24 cellular contexts compared by ENCODE assay signal in the genomic region with DNA sequence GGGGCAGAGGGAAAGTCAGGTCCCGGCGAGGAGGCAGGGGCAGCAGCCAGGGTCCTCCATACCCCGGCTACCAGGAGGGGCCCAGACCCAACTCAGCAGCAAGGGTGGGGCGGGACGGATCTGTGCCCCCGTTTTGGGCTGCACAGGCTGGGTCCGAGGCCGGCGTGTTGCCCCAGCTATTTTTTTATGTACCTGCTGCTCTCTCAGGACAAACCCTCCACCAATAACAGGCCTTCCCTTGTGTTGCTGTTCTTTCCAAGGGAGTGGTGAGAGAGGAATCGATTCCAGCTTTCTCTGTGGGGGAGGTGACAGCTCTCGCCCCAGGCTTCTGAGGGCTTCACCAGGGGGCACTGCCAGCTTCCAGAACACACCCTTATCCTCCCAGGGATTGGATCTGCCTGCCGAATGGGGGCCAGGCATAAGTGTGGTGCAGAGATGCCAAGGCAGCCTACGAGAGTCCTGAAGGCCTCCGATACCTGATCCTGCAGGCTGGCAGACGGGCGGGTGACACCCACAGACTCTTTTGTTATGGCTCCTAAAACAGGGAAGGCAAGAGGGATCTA. TPM values are rescaled to one million over a fixed set of nuclear protein-coding genes. Genes with fewer than 3 reads are reported as not detected.
DNase-seq lines count a peak whose midpoint lies in the region; TF ChIP-seq lines count a peak whose summit lies in the region.
"Had no signal": no experiment of that assay in that cellular context is flagged by ENCODE, and none has a peak within 500 bp of the region (broad histone marks: within the 10 kb centered on the region; RNA-seq: fewer than 3 reads in every experiment).

No MANE protein-coding gene starts in this region.

- H3K27me3 ChIP-seq in Caco-2 (replicated peaks; ENCODE audit: control insufficient read depth, insufficient read depth, low read length), result no peaks in the 10 kb centered on the region
- H3K27me3 ChIP-seq in esophagus squamous epithelium, result peaks cover 0 to 11% (median 0%) of the 10 kb centered on the region in 4 donors

- H3K4me1 Mint-ChIP-seq in Caco-2 (ENCODE audit: low read depth, unreplicated experiment), result peaks cover 14% of the 10 kb centered on the region
- H3K4me1 Mint-ChIP-seq in progenitor cell of endocrine pancreas (ENCODE audit: low read depth), result peaks cover 24% of the 10 kb centered on the region

- TF ChIP-seq CTCF in Caco-2 (IDR thresholded peaks at IDR 0.05; ENCODE audit: insufficient read depth in 1 of 2, low read depth in 1 of 2, low read length in 1 of 2, severe bottlenecking in 1 of 2, unreplicated experiment in 1 of 2) (no peak), esophagus squamous epithelium (IDR thresholded peaks at IDR 0.05) (no peak), progenitor cell of endocrine pancreas (IDR thresholded peaks at IDR 0.05; ENCODE audit: unreplicated experiment) (no peak)

- DNase-seq in Caco-2, result no peak
- peak; percentile 6 for DNase-seq in NCI-H69 (lab: John Stamatoyannopoulos, UW)
- DNase-seq in esophagus squamous epithelium (lab: John Stamatoyannopoulos, UW), result no peak
- no peak for DNase-seq in progenitor cell of endocrine pancreas (ENCODE audit: low spot score, unreplicated experiment)
- no peak for DNase-seq in posterior vena cava (ENCODE audit: low spot score)
- no peak for DNase-seq in CD1c-positive myeloid dendritic cell (ENCODE audit: extremely low spot score)
- DNase-seq in GDM1 (lab: John Stamatoyannopoulos, UW), result no peak
- no peak for DNase-seq in activated T-cell treated with anti-CD3 and anti-CD28 coated beads, Interleukin-2, amount 50 U/mL, for 48 hours
- DNase-seq: activated CD4-positive, alpha-beta memory T cell treated with anti-CD3 and anti-CD28 coated beads for 36 hours; activated naive CD4-positive, alpha-beta T cell treated with Interleukin-2 at 50 U/mL for 16 hours; amniotic stem cell; CD4-positive, alpha-beta memory T cell; DMS79; effector memory CD8-positive, alpha-beta T cell; heart left ventricle; left ventricle myocardium superior; NCI-H1092 treated with DMSO at 0.1 percent for 48 hours; NCI-H2029; NCI-H510A; right cardiac atrium; SK-N-SH; stimulated activated CD4-positive, alpha-beta T cell treated with anti-CD3 and anti-CD28 coated beads, Interleukin-15, amount 100 ng/mL, for 24 hours had no signal

- WGBS in esophagus squamous epithelium, 2 donors, result 60 to 69% methylated on average over 1 to 3 of the region's 16 CpGs

- no peak for TF ChIP-seq POLR2A in esophagus squamous epithelium (IDR thresholded peaks at IDR 0.05)

- H3K27me3 Mint-ChIP-seq in Caco-2 (ENCODE audit: insufficient read depth, unreplicated experiment), result no peaks in the 10 kb centered on the region
- H3K27me3 Mint-ChIP-seq in progenitor cell of endocrine pancreas, result no peaks in the 10 kb centered on the region

- no peak overlapping the region for H3K4me3 Mint-ChIP-seq in Caco-2 (ENCODE audit: unreplicated experiment)
- no peak overlapping the region for H3K4me3 Mint-ChIP-seq in progenitor cell of endocrine pancreas (ENCODE audit: low read depth)
- H3K4me3 Mint-ChIP-seq: activated CD4-positive, alpha-beta memory T cell treated with anti-CD3 and anti-CD28 coated beads for 36 hours; CD4-positive, alpha-beta memory T cell; effector memory CD8-positive, alpha-beta T cell; T-helper 2 cell treated with Interferon-gamma antibody and Interleukin-4, amounts not matched to agents 5 μg/mL and 100 μg/mL, for 36 hours; WTC11 had no signal

- H3K9me3 Mint-ChIP-seq in Caco-2 (ENCODE audit: unreplicated experiment) (no peaks in the 10 kb centered on the region), progenitor cell of endocrine pancreas (ENCODE audit: low read depth) (no peaks in the 10 kb centered on the region)
- H3K9me3 Mint-ChIP-seq: activated CD4-positive, alpha-beta memory T cell treated with anti-CD3 and anti-CD28 coated beads for 36 hours; effector memory CD8-positive, alpha-beta T cell; T-helper 2 cell treated with Interferon-gamma antibody and Interleukin-4, amounts not matched to agents 5 μg/mL and 100 μg/mL, for 36 hours; WTC11 had no signal

- BruUV-seq in Caco-2 (replicated peaks; lab: Mats Ljungman, UMichigan), result no TSS peak

- POLR2A ChIA-PET in Caco-2 (lab: Charles Lee), result no interaction called here

- no peak overlapping the region for H3K4me3 ChIP-seq in Caco-2 (ENCODE audit: low read depth, low read length)
- H3K4me3 ChIP-seq in esophagus squamous epithelium, result no peak overlapping the region
- H3K4me3 ChIP-seq: heart left ventricle had no signal

- H3K4me1 ChIP-seq in Caco-2, result peaks cover 22% of the 10 kb centered on the region
- peaks cover 21 to 39% (median 28%) of the 10 kb centered on the region in 3 donors for H3K4me1 ChIP-seq in esophagus squamous epithelium

- H3K36me3 Mint-ChIP-seq in Caco-2 (ENCODE audit: insufficient read depth, unreplicated experiment), result peaks cover 6% of the 10 kb centered on the region
- peaks cover 3% of the 10 kb centered on the region for H3K36me3 Mint-ChIP-seq in progenitor cell of endocrine pancreas (ENCODE audit: insufficient read depth)
- H3K36me3 Mint-ChIP-seq: activated CD4-positive, alpha-beta memory T cell treated with anti-CD3 and anti-CD28 coated beads for 36 hours; WTC11 had no signal

- CTCF ChIA-PET in Caco-2 (lab: Charles Lee), result interaction anchor here (1.0 kb wide), 1 partner anchor 94 kb away, joined by 4 read pairs; no protein-coding TSS in a partner anchor

- H3K36me3 ChIP-seq in Caco-2 (ENCODE audit: control insufficient read depth, insufficient read depth, low read length), result no peaks in the 10 kb centered on the region
- H3K36me3 ChIP-seq in esophagus squamous epithelium, result no peaks in the 10 kb centered on the region
- H3K36me3 ChIP-seq: heart left ventricle had no signal

- intact Hi-C loops in Caco-2 (cut with micrococcal nuclease; ENCODE audit: unreplicated experiment), result no loop called here
- intact Hi-C loops in esophagus squamous epithelium (cut with DNase I), result no loop called here
- intact Hi-C loops in posterior vena cava (cut with DNase I), result no loop called here

- H3K9me3 ChIP-seq in Caco-2, result no peaks in the 10 kb centered on the region
- H3K9me3 ChIP-seq in esophagus squamous epithelium, result no peaks in the 10 kb centered on the region
- H3K9me3 ChIP-seq: heart left ventricle, SK-N-SH had no signal

- H3K27ac Mint-ChIP-seq in Caco-2 (ENCODE audit: unreplicated experiment), result peak overlapping the region; percentile 70
- H3K27ac Mint-ChIP-seq in progenitor cell of endocrine pancreas, result peak overlapping the region; percentile 86
- H3K27ac Mint-ChIP-seq: activated CD4-positive, alpha-beta memory T cell treated with anti-CD3 and anti-CD28 coated beads for 36 hours; CD4-positive, alpha-beta memory T cell; effector memory CD8-positive, alpha-beta T cell; T-helper 2 cell treated with Interferon-gamma antibody and Interleukin-4, amounts not matched to agents 5 μg/mL and 100 μg/mL, for 36 hours; WTC11 had no signal

- H3K27ac ChIP-seq in esophagus squamous epithelium, result peak overlapping the region in 3 of 4 donors; percentile 34 to 60 (median 39)
- H3K27ac ChIP-seq: heart left ventricle had no signal

RNA-seq across cellular contexts. Expression of a gene that starts 22.3 kb away (rescaled TPM):
- 0.54 and 0.60 TPM in 2 replicates for total RNA-seq in Caco-2 (2022)
- 1 to 10 TPM; 1.1 to 4.0 (median 2.0) TPM for total RNA-seq in esophagus squamous epithelium
- total RNA-seq in progenitor cell of endocrine pancreas, result 11.1 and 12.4 TPM in 2 replicates
- total RNA-seq in posterior vena cava, result 1 to 10 TPM; 1.3 to 4.3 TPM

RNA-seq across cellular contexts. Expression of a gene that starts 27.1 kb away (rescaled TPM):
- 52.0 and 52.8 TPM in 2 replicates for total RNA-seq in Caco-2 (2022)
- total RNA-seq in esophagus squamous epithelium, result 10 to 100 TPM; 14.9 to 55.7 (median 22.7) TPM
- 39.1 and 44.0 TPM in 2 replicates for total RNA-seq in progenitor cell of endocrine pancreas
- total RNA-seq in posterior vena cava, result 10 to 100 TPM; 26.5 to 27.9 TPM

RNA-seq across cellular contexts. Expression of a gene that starts 39.0 kb away (rescaled TPM):
- 33.1 and 39.3 TPM in 2 replicates for total RNA-seq in Caco-2 (2022)
- 10 to 100 TPM; 42.3 to 70.5 (median 53.2) TPM for total RNA-seq in esophagus squamous epithelium
- total RNA-seq in progenitor cell of endocrine pancreas, result 21.9 and 25.4 TPM in 2 replicates
- 10 to 100 TPM; 17.4 to 21.2 TPM for total RNA-seq in posterior vena cava

RNA-seq across cellular contexts. Expression of a gene that starts 52.1 kb away (rescaled TPM):
- total RNA-seq in Caco-2 (2022) (0.59 and 1.8 TPM in 2 replicates), esophagus squamous epithelium (10 to 100 TPM in 1 of 4 donors, 1 to 10 TPM in 3; 2.1 to 14.1 (median 5.9) TPM), progenitor cell of endocrine pancreas (0.69 and 0.86 TPM in 2 replicates), posterior vena cava (10 to 100 TPM; 41.3 to 64.2 TPM)
